Comparison of ENCODE assay signal across 12 cellular contexts in genomic region chr1:84870591-84870990, GRCh38. TPM values are rescaled to one million over a fixed set of nuclear protein-coding genes. Genes with fewer than 3 reads are reported as not detected.
DNase-seq lines count a peak whose midpoint lies in the region; ATAC-seq and TF ChIP-seq lines count a peak whose summit lies in the region.
"Had no signal": no experiment of that assay in that cellular context is flagged by ENCODE, and none has a peak within 500 bp of the region (broad histone marks: within the 10 kb centered on the region; RNA-seq: fewer than 3 reads in every experiment).

No MANE protein-coding gene starts in this region.

- peaks cover 20% of the 10 kb centered on the region for H3K4me1 ChIP-seq in cardiac muscle cell (ENCODE audit: low read depth)
- H3K4me1 ChIP-seq in A673 (ENCODE audit: insufficient read depth, low read length, poor library complexity, severe bottlenecking) = no peaks in the 10 kb centered on the region
- H3K4me1 ChIP-seq: BLaER1 treated with 17β-estradiol and CSF1 and Interleukin-3, amounts not matched to agents 10 nM and 100 nM had no signal

- CTCF ChIA-PET in A673 (lab: Charles Lee) = no interaction called here

- H3K9me3 ChIP-seq in cardiac muscle cell (ENCODE audit: low read depth) (no peaks in the 10 kb centered on the region), A673 (ENCODE audit: low read depth, low read length, poor library complexity, severe bottlenecking) (no peaks in the 10 kb centered on the region)
- H3K9me3 ChIP-seq: BLaER1 treated with 17β-estradiol and CSF1 and Interleukin-3, amounts not matched to agents 10 nM and 100 nM had no signal

- H3K27ac ChIP-seq in cardiac muscle cell (peak overlapping the region; percentile 64), A673 (ENCODE audit: low read depth, low read length, poor library complexity, severe bottlenecking) (no peak overlapping the region)
- H3K27ac ChIP-seq: BLaER1 treated with 17β-estradiol and CSF1 and Interleukin-3, amounts not matched to agents 10 nM and 100 nM; GM23248 had no signal

- ATAC-seq in left ventricle myocardium superior = peak; percentile 97

- TF ChIP-seq CTCF in cardiac muscle cell (IDR thresholded peaks at IDR 0.05; ENCODE audit: low read depth, low read length) = no peak
- no peak for TF ChIP-seq CTCF in A673 (conservative IDR thresholded peaks at IDR 0.05; ENCODE audit: low read depth, low read length)

- no TSS peak for BruUV-seq in A673 (replicated peaks; lab: Mats Ljungman, UMichigan)

- no peak overlapping the region for H3K4me3 ChIP-seq in cardiac muscle cell
- no peak overlapping the region for H3K4me3 ChIP-seq in A673 (ENCODE audit: low read depth, low read length, poor library complexity, severe bottlenecking)
- H3K4me3 ChIP-seq: BLaER1 treated with 17β-estradiol and CSF1 and Interleukin-3, amounts not matched to agents 10 nM and 100 nM; GM23248 had no signal

- H3K36me3 ChIP-seq in cardiac muscle cell (no peaks in the 10 kb centered on the region), A673 (ENCODE audit: insufficient read depth, low read length, poor library complexity, severe bottlenecking) (no peaks in the 10 kb centered on the region)
- H3K36me3 ChIP-seq: BLaER1 treated with 17β-estradiol and CSF1 and Interleukin-3, amounts not matched to agents 10 nM and 100 nM had no signal

- POLR2A ChIA-PET in A673 (lab: Charles Lee; ENCODE audit: low non-redundant PET) = no interaction called here

- DNase-seq in NCI-H226 = peak; percentile 43
- peak; percentile 29 to 68 for DNase-seq in cardiac muscle cell (ENCODE audit: low read depth in 1 of 2, low spot score in 1 of 2)
- no peak for DNase-seq in left ventricle myocardium superior
- DNase-seq in T-helper 9 cell = no peak
- no peak for DNase-seq in HCEC 1CT
- DNase-seq in A673 (ENCODE audit: low spot score) = no peak
- DNase-seq: Calu3; CD4-positive, CD25-positive, alpha-beta regulatory T cell; DMS 273 treated with DMSO at 0.1 percent for 48 hours; GM23248 had no signal

- H3K27me3 ChIP-seq in cardiac muscle cell (no peaks in the 10 kb centered on the region), A673 (replicated peaks; ENCODE audit: insufficient read depth, low read depth, low read length, poor library complexity) (peaks cover 44% of the 10 kb centered on the region)
- H3K27me3 ChIP-seq: BLaER1 treated with 17β-estradiol and CSF1 and Interleukin-3, amounts not matched to agents 10 nM and 100 nM had no signal

- intact Hi-C loops in left ventricle myocardium superior (cut with micrococcal nuclease) = no loop called here
- intact Hi-C loops in A673 (cut with micrococcal nuclease; ENCODE audit: unreplicated experiment) = no loop called here

RNA-seq across cellular contexts. Expression of gene LPAR3, which starts 22.4 kb away (rescaled TPM):
- total RNA-seq in cardiac muscle cell (8.9 and 11.1 TPM in 2 replicates), left ventricle myocardium superior (20.4 TPM), A673 (2021) (0.13 TPM in 1 of 2 replicates, not detected in the other)
- polyA plus RNA-seq in cardiac muscle cell = 5.1 and 6.1 TPM in 2 replicates
- polyA plus RNA-seq: CD4-positive, CD25-positive, alpha-beta regulatory T cell; GM23248; IgD-negative memory B cell had no signal

Comparison
In these comparisons a context has a peak if more than half of its experiments do, and no peak if none do; other contexts are left out.
1. DNase-seq: peak in NCI-H226 (single experiment) and cardiac muscle cell (2 of 2); none in left ventricle myocardium superior (single experiment), T-helper 9 cell (single experiment), HCEC 1CT (single experiment) and A673 (single experiment).